Comparison of ENCODE assay signal across 29 cellular contexts in genomic region chr4:168933423-168933822, GRCh38.
"Had no signal": no experiment of that assay in that cellular context is flagged by ENCODE, and none has a peak within 500 bp of the region (broad histone marks: within the 10 kb centered on the region; RNA-seq: fewer than 3 reads in every experiment).

No MANE protein-coding gene starts in this region.

- H3K36me3 ChIP-seq: neutrophil, uterus had no signal

- H3K9me3 ChIP-seq: neutrophil, testis had no signal

- H3K27me3 ChIP-seq: neutrophil, spleen, suprapubic skin, testis, tibial artery, transverse colon, upper lobe of right lung, uterus had no signal

- H2AFZ ChIP-seq: parathyroid adenoma had no signal

- H3K79me2 ChIP-seq: parathyroid adenoma had no signal

- H3K4me3 ChIP-seq: psoas muscle, skin epidermis, smooth muscle cell, spleen, suprapubic skin, testis, tibial artery, transverse colon, upper lobe of right lung, uterus had no signal

- DNase-seq: naive thymus-derived CD8-positive, alpha-beta T cell; nephron progenitor cell; nucleus accumbens; posterior cingulate gyrus; psoas muscle; right cardiac atrium; spleen; stimulated activated CD4-positive, alpha-beta T cell treated with anti-CD3 and anti-CD28 coated beads, Interleukin-12 subunit alpha, Interleukin-12 subunit beta, amount 100 ng/mL, for 4 hours; stimulated activated CD4-positive, alpha-beta T cell treated with anti-CD3 and anti-CD28 coated beads, Interleukin-1b, Interleukin-23, amount 100 ng/mL, for 48 hours; stimulated activated CD4-positive, alpha-beta T cell treated with anti-CD3 and anti-CD28 coated beads, Interleukin-4, amount 100 ng/mL, for 1 hour; stimulated activated CD4-positive, alpha-beta T cell treated with anti-CD3 and anti-CD28 coated beads, Interleukin-4, amount 100 ng/mL, for 4 hours; stimulated activated CD8-positive, alpha-beta memory T cell treated with anti-CD3 and anti-CD28 coated beads, Interleukin-4, amount 100 ng/mL, for 48 hours; stimulated activated naive CD4-positive, alpha-beta T cell; stimulated activated naive CD8-positive, alpha-beta T cell treated with anti-CD3 and anti-CD28 coated beads, Interleukin-15, amount 100 ng/mL, for 72 hours; stimulated activated naive CD8-positive, alpha-beta T cell treated with anti-CD3 and anti-CD28 coated beads, Interleukin-15, Interleukin-2, amounts not matched to agents 100 U/mL and 50 U/mL, for 24 hours; substantia nigra; testis; tibial artery; transverse colon; upper lobe of right lung; uterus had no signal

- H3K4me1 ChIP-seq: parathyroid adenoma, psoas muscle, spleen, suprapubic skin, testis, tibial artery, transverse colon, upper lobe of right lung, uterus had no signal

- H3K27ac ChIP-seq: neutrophil, parathyroid adenoma, psoas muscle, skin epidermis, spleen, suprapubic skin, testis, tibial artery, transverse colon, upper lobe of right lung, uterus had no signal

- ATAC-seq: naive thymus-derived CD8-positive, alpha-beta T cell; natural killer cell treated with Interleukin-12 subunit alpha and Interleukin-12 subunit beta and Interleukin-15 and Interleukin-18, amount 100 ng/mL, for 72 hours; psoas muscle; right cardiac atrium; sciatic nerve; stimulated activated memory B cell treated with anti-CD40 and anti-IgM and Interleukin-4, amounts not matched to agents 10 μg/mL and 1 μg/mL and 100 μg/mL, for 72 hours; stimulated activated naive CD8-positive, alpha-beta T cell treated with anti-CD3 and anti-CD28 coated beads, Interleukin-15, amount 100 ng/mL, for 72 hours; stimulated activated naive CD8-positive, alpha-beta T cell treated with anti-CD3 and anti-CD28 coated beads, Interleukin-15, Interleukin-2, amounts not matched to agents 100 U/mL and 50 U/mL, for 24 hours; upper lobe of right lung had no signal

- H3K4me2 ChIP-seq: smooth muscle cell had no signal

- H3K9ac ChIP-seq: parathyroid adenoma had no signal
